Comparison of ENCODE assay signal across 28 cellular contexts in the genomic region with DNA sequence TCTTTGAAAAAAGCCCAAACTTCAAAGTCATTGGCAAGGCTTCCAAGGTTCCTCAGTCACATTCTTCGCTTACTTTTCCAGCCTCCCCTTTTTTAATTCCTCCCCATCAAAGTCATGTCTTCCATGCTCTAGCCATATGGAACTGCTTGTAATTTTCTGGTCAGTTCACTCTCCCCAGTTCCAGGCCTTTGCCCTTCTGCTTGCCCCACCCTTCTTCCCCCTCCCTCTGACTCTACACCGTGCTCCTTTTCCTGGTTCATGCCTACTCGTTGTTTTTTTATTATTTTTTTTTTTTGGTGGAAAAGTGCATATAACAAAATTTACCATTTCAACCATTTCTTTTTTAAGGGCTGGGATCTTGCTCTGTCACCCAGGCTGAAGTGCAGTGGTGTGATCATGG.
"Had no signal": no experiment of that assay in that cellular context is flagged by ENCODE, and none has a peak within 500 bp of the region (broad histone marks: within the 10 kb centered on the region; RNA-seq: fewer than 3 reads in every experiment).

No MANE protein-coding gene starts in this region.

- DNase-seq: naive thymus-derived CD4-positive, alpha-beta T cell; natural killer cell; occipital lobe; ovary; posterior cingulate gyrus; psoas muscle; right cardiac atrium; right lobe of liver; sigmoid colon; spleen; stimulated activated CD4-positive, alpha-beta T cell treated with anti-CD3 and anti-CD28 coated beads, Interleukin-12 subunit alpha, Interleukin-12 subunit beta, amount 100 ng/mL, for 4 hours; stimulated activated CD4-positive, alpha-beta T cell treated with anti-CD3 and anti-CD28 coated beads, Interleukin-1b, Interleukin-23, amount 100 ng/mL, for 48 hours; stimulated activated CD4-positive, alpha-beta T cell treated with anti-CD3 and anti-CD28 coated beads, Interleukin-4, amount 100 ng/mL, for 1 hour; stimulated activated CD4-positive, alpha-beta T cell treated with anti-CD3 and anti-CD28 coated beads, Interleukin-4, amount 100 ng/mL, for 4 hours; stimulated activated CD8-positive, alpha-beta memory T cell treated with anti-CD3 and anti-CD28 coated beads, Interleukin-4, amount 100 ng/mL, for 48 hours; stimulated activated naive CD4-positive, alpha-beta T cell; stimulated activated naive CD8-positive, alpha-beta T cell treated with anti-CD3 and anti-CD28 coated beads, Interleukin-15, amount 100 ng/mL, for 72 hours; stimulated activated naive CD8-positive, alpha-beta T cell treated with anti-CD3 and anti-CD28 coated beads, Interleukin-15, Interleukin-2, amounts not matched to agents 100 U/mL and 50 U/mL, for 24 hours; substantia nigra; thyroid gland; upper lobe of right lung; uterus had no signal

- H3K9me3 ChIP-seq: ovary, psoas muscle, right lobe of liver, sigmoid colon, spleen, thoracic aorta, thyroid gland, tibial nerve, upper lobe of right lung, uterus had no signal

- H3K4me1 ChIP-seq: neural progenitor cell, parathyroid adenoma, psoas muscle, right lobe of liver, upper lobe of right lung, uterus had no signal

- ATAC-seq: naive thymus-derived CD4-positive, alpha-beta T cell; natural killer cell; psoas muscle; right cardiac atrium; right lobe of liver; stimulated activated memory B cell treated with anti-CD40 and anti-IgM and Interleukin-4, amounts not matched to agents 10 μg/mL and 1 μg/mL and 100 μg/mL, for 72 hours; stimulated activated naive CD8-positive, alpha-beta T cell treated with anti-CD3 and anti-CD28 coated beads, Interleukin-15, amount 100 ng/mL, for 72 hours; stimulated activated naive CD8-positive, alpha-beta T cell treated with anti-CD3 and anti-CD28 coated beads, Interleukin-15, Interleukin-2, amounts not matched to agents 100 U/mL and 50 U/mL, for 24 hours; upper lobe of right lung had no signal

- H3K27me3 ChIP-seq: neural progenitor cell, ovary, right lobe of liver, sigmoid colon, spleen, thyroid gland, tibial nerve, upper lobe of right lung, uterus had no signal

- H3K36me3 ChIP-seq: neural progenitor cell, ovary, right lobe of liver, sigmoid colon, spleen, thoracic aorta, thyroid gland, tibial nerve, upper lobe of right lung, uterus had no signal

- H3K4me3 ChIP-seq: neural progenitor cell, ovary, psoas muscle, right lobe of liver, sigmoid colon, smooth muscle cell, spleen, thoracic aorta, thyroid gland, tibial nerve, upper lobe of right lung, uterus had no signal

- H3K27ac ChIP-seq: neural progenitor cell, ovary, parathyroid adenoma, psoas muscle, right lobe of liver, sigmoid colon, spleen, thoracic aorta, thyroid gland, tibial nerve, upper lobe of right lung, uterus had no signal
